28 cellular contexts compared by ENCODE assay signal in genomic region chrX:7934026-7934425, GRCh38.
"Had no signal": no experiment of that assay in that cellular context is flagged by ENCODE, and none has a peak within 500 bp of the region (broad histone marks: within the 10 kb centered on the region; RNA-seq: fewer than 3 reads in every experiment).

No MANE protein-coding gene starts in this region.

- H3K4me1 Mint-ChIP-seq: stimulated activated effector memory CD8-positive, alpha-beta T cell treated with anti-CD3 and anti-CD28 coated beads, Interleukin-12 subunit alpha, Interleukin-12 subunit beta, amount 100 ng/mL, for 72 hours; stimulated activated memory B cell treated with anti-CD40 and anti-IgM and Interleukin-4, amounts not matched to agents 10 μg/mL and 1 μg/mL and 100 μg/mL, for 72 hours had no signal

- H3K27me3 Mint-ChIP-seq: stimulated activated memory B cell treated with anti-CD40 and anti-IgM and Interleukin-4, amounts not matched to agents 10 μg/mL and 1 μg/mL and 100 μg/mL, for 72 hours; stimulated activated naive B cell treated with anti-CD40 and anti-IgM and Interleukin-4, amounts not matched to agents 10 μg/mL and 1 μg/mL and 100 μg/mL, for 72 hours; stimulated activated naive CD8-positive, alpha-beta T cell treated with anti-CD3 and anti-CD28 coated beads, Interleukin-15, amount 100 ng/mL, for 72 hours; stimulated activated naive CD8-positive, alpha-beta T cell treated with anti-CD3 and anti-CD28 coated beads, Interleukin-15, Interleukin-2, amounts not matched to agents 100 ng/mL and 50 ng/mL, for 24 hours; type B pancreatic cell had no signal

- ATAC-seq: stimulated activated effector memory CD8-positive, alpha-beta T cell treated with anti-CD3 and anti-CD28 coated beads, Interleukin-12 subunit alpha, Interleukin-12 subunit beta, amount 100 ng/mL, for 72 hours; stimulated activated memory B cell treated with anti-CD40 and anti-IgM and Interleukin-4, amounts not matched to agents 10 μg/mL and 1 μg/mL and 100 μg/mL, for 72 hours; stimulated activated naive B cell treated with anti-CD40 and anti-IgM and Interleukin-4, amounts not matched to agents 10 μg/mL and 1 μg/mL and 100 μg/mL, for 72 hours; stimulated activated naive CD8-positive, alpha-beta T cell treated with anti-CD3 and anti-CD28 coated beads, Interleukin-15, amount 100 ng/mL, for 72 hours; stimulated activated naive CD8-positive, alpha-beta T cell treated with anti-CD3 and anti-CD28 coated beads, Interleukin-15, Interleukin-2, amounts not matched to agents 100 U/mL and 50 U/mL, for 24 hours; upper lobe of right lung had no signal

- H3K4me3 Mint-ChIP-seq: stimulated activated effector memory CD8-positive, alpha-beta T cell treated with anti-CD3 and anti-CD28 coated beads, Interleukin-12 subunit alpha, Interleukin-12 subunit beta, amount 100 ng/mL, for 72 hours; stimulated activated memory B cell treated with anti-CD40 and anti-IgM and Interleukin-4, amounts not matched to agents 10 μg/mL and 1 μg/mL and 100 μg/mL, for 72 hours; stimulated activated naive B cell treated with anti-CD40 and anti-IgM and Interleukin-4, amounts not matched to agents 10 μg/mL and 1 μg/mL and 100 μg/mL, for 72 hours; stimulated activated naive CD8-positive, alpha-beta T cell treated with anti-CD3 and anti-CD28 coated beads, Interleukin-15, amount 100 ng/mL, for 72 hours; stimulated activated naive CD8-positive, alpha-beta T cell treated with anti-CD3 and anti-CD28 coated beads, Interleukin-15, Interleukin-2, amounts not matched to agents 100 ng/mL and 50 ng/mL, for 24 hours; type B pancreatic cell had no signal

- H3K36me3 Mint-ChIP-seq: stimulated activated effector memory CD8-positive, alpha-beta T cell treated with anti-CD3 and anti-CD28 coated beads, Interleukin-12 subunit alpha, Interleukin-12 subunit beta, amount 100 ng/mL, for 72 hours had no signal

- H3K36me3 ChIP-seq: stomach, suprapubic skin, thoracic aorta, thyroid gland, tibial artery, tibial nerve, transverse colon, upper lobe of left lung, upper lobe of right lung, uterus, vagina had no signal

- DNase-seq: stimulated activated CD4-positive, alpha-beta T cell treated with anti-CD3 and anti-CD28 coated beads, Interleukin-2, amount 100 ng/mL, for 48 hours; stimulated activated CD4-positive, alpha-beta T cell treated with anti-CD3 and anti-CD28 coated beads, Interleukin-4, amount 100 ng/mL, for 1 hour; stimulated activated CD4-positive, alpha-beta T cell treated with anti-CD3 and anti-CD28 coated beads, Interleukin-4, amount 100 ng/mL, for 24 hours; stimulated activated CD4-positive, alpha-beta T cell treated with anti-CD3 and anti-CD28 coated beads, Interleukin-4, amount 100 ng/mL, for 4 hours; stimulated activated CD8-positive, alpha-beta memory T cell treated with anti-CD3 and anti-CD28 coated beads, Interleukin-4, amount 100 ng/mL, for 48 hours; stimulated activated naive B cell treated with anti-CD40 and anti-IgM and Interleukin-4, amounts not matched to agents 10 μg/mL and 1 μg/mL and 100 μg/mL, for 72 hours; stimulated activated naive CD4-positive, alpha-beta T cell; stimulated activated naive CD4-positive, alpha-beta T cell treated with Interleukin-2 at 50 U/mL for 16 hours; stimulated activated naive CD8-positive, alpha-beta T cell treated with anti-CD3 and anti-CD28 coated beads, Interleukin-15, amount 100 ng/mL, for 72 hours; stimulated activated naive CD8-positive, alpha-beta T cell treated with anti-CD3 and anti-CD28 coated beads, Interleukin-15, Interleukin-2, amounts not matched to agents 100 U/mL and 50 U/mL, for 24 hours; stomach; substantia nigra; testis; thyroid gland; tibial artery; transverse colon; upper lobe of left lung; upper lobe of right lung; uterus had no signal

- H3K27ac ChIP-seq: stomach, suprapubic skin, testis, thoracic aorta, thyroid gland, tibial artery, tibial nerve, transverse colon, upper lobe of left lung, upper lobe of right lung, uterus, vagina had no signal

- H3K4me3 ChIP-seq: stomach, suprapubic skin, testis, thoracic aorta, thyroid gland, tibial artery, tibial nerve, transverse colon, upper lobe of left lung, upper lobe of right lung, uterus, vagina had no signal

- H3K4me1 ChIP-seq: stomach, suprapubic skin, testis, thyroid gland, tibial artery, tibial nerve, transverse colon, upper lobe of left lung, upper lobe of right lung, uterus, vagina had no signal

- H3K9me3 ChIP-seq: stomach, suprapubic skin, testis, thoracic aorta, thyroid gland, tibial artery, tibial nerve, transverse colon, upper lobe of left lung, upper lobe of right lung, uterus, vagina had no signal

- H3K27ac Mint-ChIP-seq: stimulated activated effector memory CD8-positive, alpha-beta T cell treated with anti-CD3 and anti-CD28 coated beads, Interleukin-12 subunit alpha, Interleukin-12 subunit beta, amount 100 ng/mL, for 72 hours; stimulated activated memory B cell treated with anti-CD40 and anti-IgM and Interleukin-4, amounts not matched to agents 10 μg/mL and 1 μg/mL and 100 μg/mL, for 72 hours; stimulated activated naive B cell treated with anti-CD40 and anti-IgM and Interleukin-4, amounts not matched to agents 10 μg/mL and 1 μg/mL and 100 μg/mL, for 72 hours; stimulated activated naive CD8-positive, alpha-beta T cell treated with anti-CD3 and anti-CD28 coated beads, Interleukin-15, amount 100 ng/mL, for 72 hours; stimulated activated naive CD8-positive, alpha-beta T cell treated with anti-CD3 and anti-CD28 coated beads, Interleukin-15, Interleukin-2, amounts not matched to agents 100 ng/mL and 50 ng/mL, for 24 hours; type B pancreatic cell had no signal

- H3K9me3 Mint-ChIP-seq: stimulated activated effector memory CD8-positive, alpha-beta T cell treated with anti-CD3 and anti-CD28 coated beads, Interleukin-12 subunit alpha, Interleukin-12 subunit beta, amount 100 ng/mL, for 72 hours; stimulated activated memory B cell treated with anti-CD40 and anti-IgM and Interleukin-4, amounts not matched to agents 10 μg/mL and 1 μg/mL and 100 μg/mL, for 72 hours; stimulated activated naive B cell treated with anti-CD40 and anti-IgM and Interleukin-4, amounts not matched to agents 10 μg/mL and 1 μg/mL and 100 μg/mL, for 72 hours; stimulated activated naive CD8-positive, alpha-beta T cell treated with anti-CD3 and anti-CD28 coated beads, Interleukin-15, amount 100 ng/mL, for 72 hours; stimulated activated naive CD8-positive, alpha-beta T cell treated with anti-CD3 and anti-CD28 coated beads, Interleukin-15, Interleukin-2, amounts not matched to agents 100 ng/mL and 50 ng/mL, for 24 hours; type B pancreatic cell had no signal

- H3K27me3 ChIP-seq: stomach, suprapubic skin, testis, thyroid gland, tibial artery, tibial nerve, transverse colon, upper lobe of left lung, upper lobe of right lung, uterus, vagina had no signal

- FAIRE-seq: urothelium cell line had no signal
